Comparison of ENCODE assay signal across 27 cellular contexts in the genomic region with DNA sequence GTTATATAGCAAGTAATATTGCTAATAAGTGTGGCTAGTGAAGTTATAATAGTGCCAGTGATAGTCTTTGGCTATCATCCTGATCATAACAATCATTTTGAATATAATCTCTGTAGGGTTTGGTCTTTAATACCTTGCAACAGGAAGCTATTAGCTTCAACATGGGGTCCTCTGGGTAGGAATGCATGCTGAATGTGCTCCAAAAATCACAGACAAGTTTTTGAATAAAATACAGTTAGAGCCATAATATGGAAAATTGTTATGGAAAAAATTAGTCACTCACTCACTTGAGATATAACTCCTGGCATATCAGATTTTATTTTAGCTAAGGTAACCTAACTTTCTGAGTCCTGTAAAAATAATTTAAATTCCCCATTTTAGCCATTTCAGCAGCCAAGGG.
DNase-seq lines count a peak whose midpoint lies in the region; ATAC-seq, FAIRE-seq and TF ChIP-seq lines count a peak whose summit lies in the region.
"Had no signal": no experiment of that assay in that cellular context is flagged by ENCODE, and none has a peak within 500 bp of the region (broad histone marks: within the 10 kb centered on the region; RNA-seq: fewer than 3 reads in every experiment).

No MANE protein-coding gene starts in this region.

- peaks cover 43% of the 10 kb centered on the region for H3K4me1 ChIP-seq in CD8-positive, alpha-beta T cell (ENCODE audit: insufficient read depth, low read length)
- peaks cover 8% of the 10 kb centered on the region for H3K4me1 ChIP-seq in smooth muscle cell (ENCODE audit: low read depth)

- no peaks in the 10 kb centered on the region for H3K9me3 Mint-ChIP-seq in activated naive CD8-positive, alpha-beta T cell treated with anti-CD3 and anti-CD28 coated beads for 36 hours
- H3K9me3 Mint-ChIP-seq in activated naive CD8-positive, alpha-beta T cell treated with anti-CD3 and anti-CD28 coated beads, Interleukin-2, amount 50 U/mL, for 24 hours, result no peaks in the 10 kb centered on the region
- no peaks in the 10 kb centered on the region for H3K9me3 Mint-ChIP-seq in CD8-positive, alpha-beta T cell
- H3K9me3 Mint-ChIP-seq: CD14-positive monocyte; CD4-positive, alpha-beta T cell; CD8-positive, alpha-beta memory T cell had no signal

- no peak overlapping the region for H3K4me2 ChIP-seq in smooth muscle cell
- H3K4me2 ChIP-seq: BLaER1 had no signal

- no peak overlapping the region for H3K27ac ChIP-seq in CD8-positive, alpha-beta T cell (ENCODE audit: low read depth, low read length)
- peak overlapping the region; percentile 97 for H3K27ac ChIP-seq in smooth muscle cell (ENCODE audit: low read depth)
- H3K27ac ChIP-seq: BLaER1 had no signal

- POLR2A ChIA-PET in CD8-positive, alpha-beta T cell (lab: Charles Lee), result no interaction called here

- peaks cover 12% of the 10 kb centered on the region for H3K36me3 Mint-ChIP-seq in activated naive CD8-positive, alpha-beta T cell treated with anti-CD3 and anti-CD28 coated beads for 36 hours
- H3K36me3 Mint-ChIP-seq in activated naive CD8-positive, alpha-beta T cell treated with anti-CD3 and anti-CD28 coated beads, Interleukin-2, amount 50 U/mL, for 24 hours (ENCODE audit: low read depth), result peaks cover 4% of the 10 kb centered on the region
- peaks cover 15% of the 10 kb centered on the region for H3K36me3 Mint-ChIP-seq in CD8-positive, alpha-beta T cell
- H3K36me3 Mint-ChIP-seq: CD14-positive monocyte; CD8-positive, alpha-beta memory T cell had no signal

- intact Hi-C loops in CD8-positive, alpha-beta T cell (cut with DNase I, micrococcal nuclease), result loop anchor here (10.0 kb wide), 3 partner anchors 46 to 236 kb away; no protein-coding TSS in a partner anchor

- H4K20me1 ChIP-seq in smooth muscle cell (ENCODE audit: low read depth), result peaks cover 15% of the 10 kb centered on the region
- H4K20me1 ChIP-seq: BLaER1 had no signal

- H3K79me2 ChIP-seq in smooth muscle cell (ENCODE audit: low read depth), result peaks cover 45% of the 10 kb centered on the region

- no peak for FAIRE-seq in frontal cortex (lab: Jason Lieb, UNC)
- FAIRE-seq: A204.1, GM12878, GM12892, GM18507, GM19239 had no signal

- H3K27ac Mint-ChIP-seq in activated naive CD8-positive, alpha-beta T cell treated with anti-CD3 and anti-CD28 coated beads for 36 hours, result peak overlapping the region; percentile 18
- H3K27ac Mint-ChIP-seq in activated naive CD8-positive, alpha-beta T cell treated with anti-CD3 and anti-CD28 coated beads, Interleukin-2, amount 50 U/mL, for 24 hours, result no peak overlapping the region
- peak overlapping the region; percentile 7 for H3K27ac Mint-ChIP-seq in CD8-positive, alpha-beta T cell
- H3K27ac Mint-ChIP-seq: CD14-positive monocyte had no signal

- no peak overlapping the region for H2AFZ ChIP-seq in smooth muscle cell (ENCODE audit: low read depth)

- no peaks in the 10 kb centered on the region for H3K36me3 ChIP-seq in CD8-positive, alpha-beta T cell (ENCODE audit: insufficient read depth, low read length)
- no peaks in the 10 kb centered on the region for H3K36me3 ChIP-seq in smooth muscle cell (ENCODE audit: low read depth)
- H3K36me3 ChIP-seq: BE2C, BLaER1 had no signal

- H3F3A ChIP-seq in smooth muscle cell (ENCODE audit: low read depth), result peaks cover 14% of the 10 kb centered on the region

- no peak overlapping the region for H3K9ac ChIP-seq in smooth muscle cell (ENCODE audit: low read depth)
- H3K9ac ChIP-seq: BLaER1 had no signal

- H3K9me3 ChIP-seq in CD8-positive, alpha-beta T cell (ENCODE audit: low read length), result no peaks in the 10 kb centered on the region
- no peaks in the 10 kb centered on the region for H3K9me3 ChIP-seq in smooth muscle cell (replicated peaks; ENCODE audit: low read depth)
- H3K9me3 ChIP-seq: BE2C, BLaER1 had no signal

- no peak overlapping the region for H3K4me3 ChIP-seq in CD8-positive, alpha-beta T cell (ENCODE audit: low read depth, low read length)
- no peak overlapping the region for H3K4me3 ChIP-seq in smooth muscle cell
- H3K4me3 ChIP-seq: BLaER1, GM12878 had no signal

- H3K4me1 Mint-ChIP-seq in activated naive CD8-positive, alpha-beta T cell treated with anti-CD3 and anti-CD28 coated beads for 36 hours, result peaks cover 54% of the 10 kb centered on the region
- H3K4me1 Mint-ChIP-seq in activated naive CD8-positive, alpha-beta T cell treated with anti-CD3 and anti-CD28 coated beads, Interleukin-2, amount 50 U/mL, for 24 hours, result peaks cover 49% of the 10 kb centered on the region
- H3K4me1 Mint-ChIP-seq in CD8-positive, alpha-beta T cell (ENCODE audit: low read depth), result peaks cover 42% of the 10 kb centered on the region

- no peak for DNase-seq in activated naive CD8-positive, alpha-beta T cell treated with anti-CD3 and anti-CD28 coated beads for 36 hours
- DNase-seq in activated naive CD8-positive, alpha-beta T cell treated with anti-CD3 and anti-CD28 coated beads, Interleukin-2, amount 50 U/mL, for 24 hours, result no peak
- no peak for DNase-seq in CD8-positive, alpha-beta T cell
- DNase-seq in smooth muscle cell (lab: John Stamatoyannopoulos, UW; ENCODE audit: unreplicated experiment), result no peak
- DNase-seq in frontal cortex (ENCODE audit: low spot score in 2 of 2), result no peak
- DNase-seq in kidney glomerular epithelial cell (lab: John Stamatoyannopoulos, UW), result no peak
- DNase-seq: 8988T; ACHN; BE2C; C1 segment of cervical spinal cord; CD4-positive, alpha-beta T cell; CD8-positive, alpha-beta memory T cell; COR-L47; DMS 273 treated with DMSO at 0.1 percent for 48 hours; DMS153; DMS53; DMS79; DND-41; EL; GDM1 had no signal

- no peaks in the 10 kb centered on the region for H3K27me3 ChIP-seq in CD8-positive, alpha-beta T cell (ENCODE audit: insufficient read depth, low read length)
- no peaks in the 10 kb centered on the region for H3K27me3 ChIP-seq in smooth muscle cell (ENCODE audit: low read depth)
- H3K27me3 ChIP-seq: BE2C, BLaER1 had no signal

- no peaks in the 10 kb centered on the region for H3K27me3 Mint-ChIP-seq in activated naive CD8-positive, alpha-beta T cell treated with anti-CD3 and anti-CD28 coated beads for 36 hours
- H3K27me3 Mint-ChIP-seq in activated naive CD8-positive, alpha-beta T cell treated with anti-CD3 and anti-CD28 coated beads, Interleukin-2, amount 50 U/mL, for 24 hours, result no peaks in the 10 kb centered on the region
- no peaks in the 10 kb centered on the region for H3K27me3 Mint-ChIP-seq in CD8-positive, alpha-beta T cell (ENCODE audit: low read depth)
- H3K27me3 Mint-ChIP-seq: CD4-positive, alpha-beta T cell; CD8-positive, alpha-beta memory T cell had no signal

- TF ChIP-seq CTCF in CD8-positive, alpha-beta T cell (IDR thresholded peaks at IDR 0.05), result no peak
- no peak for TF ChIP-seq CTCF in smooth muscle cell (IDR thresholded peaks at IDR 0.05; ENCODE audit: borderline replicate concordance, insufficient read depth, poor library complexity, severe bottlenecking)

- ATAC-seq in activated naive CD8-positive, alpha-beta T cell treated with anti-CD3 and anti-CD28 coated beads, Interleukin-2, amount 50 U/mL, for 24 hours, result no peak
- no peak for ATAC-seq in CD8-positive, alpha-beta T cell
- ATAC-seq: GM12878 had no signal

- no peak overlapping the region for H3K4me3 Mint-ChIP-seq in activated naive CD8-positive, alpha-beta T cell treated with anti-CD3 and anti-CD28 coated beads for 36 hours
- no peak overlapping the region for H3K4me3 Mint-ChIP-seq in activated naive CD8-positive, alpha-beta T cell treated with anti-CD3 and anti-CD28 coated beads, Interleukin-2, amount 50 U/mL, for 24 hours
- H3K4me3 Mint-ChIP-seq in CD8-positive, alpha-beta T cell, result no peak overlapping the region
- H3K4me3 Mint-ChIP-seq: CD14-positive monocyte; CD4-positive, alpha-beta T cell; CD8-positive, alpha-beta memory T cell had no signal

- CTCF ChIA-PET in CD8-positive, alpha-beta T cell (lab: Charles Lee), result interaction anchor here (2.2 kb wide), 1 partner anchor 324 kb away, joined by 8 read pairs; a partner anchor contains a TSS
